ENCODE assay signal across 12 cellular contexts in the genomic region with DNA sequence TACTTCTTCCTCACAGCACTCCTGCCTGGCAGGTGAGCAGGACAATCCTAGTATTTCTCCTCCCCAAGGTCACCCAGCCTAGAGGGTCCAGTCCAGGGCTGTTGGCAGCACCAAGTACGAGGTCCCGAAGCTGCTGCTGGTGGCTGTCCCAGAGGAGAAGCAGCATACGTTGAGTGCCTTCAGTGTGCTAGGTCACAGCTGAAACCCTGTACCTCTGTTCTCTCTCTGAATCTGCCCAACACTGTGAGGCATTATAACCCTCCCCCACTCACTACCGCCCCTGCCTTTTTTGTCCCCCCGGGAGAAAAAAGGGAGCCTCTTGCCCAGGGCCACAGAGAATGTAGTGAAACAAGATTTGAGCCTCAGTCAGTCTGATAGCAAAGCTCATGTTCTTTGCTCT. TPM values are rescaled to one million over a fixed set of nuclear protein-coding genes. Genes with fewer than 3 reads are reported as not detected.
DNase-seq lines count a peak whose midpoint lies in the region; TF ChIP-seq lines count a peak whose summit lies in the region.
"Had no signal": no experiment of that assay in that cellular context is flagged by ENCODE, and none has a peak within 500 bp of the region (broad histone marks: within the 10 kb centered on the region; RNA-seq: fewer than 3 reads in every experiment).

No MANE protein-coding gene starts in this region.

- H3K4me2 ChIP-seq in OCI-LY1 (ENCODE audit: low read length) = peak overlapping the region; percentile 69

- H3K27ac ChIP-seq in CD4-positive, alpha-beta memory T cell (ENCODE audit: low read depth, low read length) = peak overlapping the region; percentile 98
- H3K27ac ChIP-seq in OCI-LY1 (ENCODE audit: low read depth, low read length, poor library complexity, severe bottlenecking) = peak overlapping the region; percentile 97

- H3K9me2 ChIP-seq in OCI-LY1 (ENCODE audit: low read depth, low read length) = no peaks in the 10 kb centered on the region

- no peaks in the 10 kb centered on the region for H3K36me3 ChIP-seq in CD4-positive, alpha-beta memory T cell (ENCODE audit: insufficient read depth, low read length)
- H3K36me3 ChIP-seq in OCI-LY1 (ENCODE audit: insufficient read depth, low read length) = peaks cover 21% of the 10 kb centered on the region

- CTCF ChIA-PET in CD4-positive, alpha-beta memory T cell (lab: Charles Lee; ENCODE audit: partially characterized antibody) = interaction anchor here (1.1 to 8.1 kb wide), 4 partner anchors 9 to 109 kb away, joined by 3 to 67 read pairs (median 26); no protein-coding TSS in a partner anchor

- H3K27me3 Mint-ChIP-seq in CD4-positive, alpha-beta memory T cell = no peaks in the 10 kb centered on the region
- H3K27me3 Mint-ChIP-seq in dendritic cell treated with granulocyte-macrophage colony-stimulating factor and Interleukin-4, amounts not matched to agents 40 ng/mL and 50 ng/mL, for 4 days = no peaks in the 10 kb centered on the region
- no peaks in the 10 kb centered on the region for H3K27me3 Mint-ChIP-seq in osteocyte (ENCODE audit: unreplicated experiment)

- H4K20me1 ChIP-seq in OCI-LY1 (ENCODE audit: insufficient read depth, low read length) = no peaks in the 10 kb centered on the region

- peak overlapping the region; percentile 97 to 100 (median 99) for H3K27ac Mint-ChIP-seq in CD4-positive, alpha-beta memory T cell
- H3K27ac Mint-ChIP-seq in dendritic cell treated with granulocyte-macrophage colony-stimulating factor and Interleukin-4, amounts not matched to agents 40 ng/mL and 50 ng/mL, for 4 days = peak overlapping the region; percentile 44
- H3K27ac Mint-ChIP-seq in osteocyte (ENCODE audit: unreplicated experiment) = peak overlapping the region; percentile 43

- no peaks in the 10 kb centered on the region for H3K27me3 ChIP-seq in CD4-positive, alpha-beta memory T cell (ENCODE audit: insufficient read depth, low read length)
- H3K27me3 ChIP-seq in OCI-LY1 (ENCODE audit: insufficient read depth, low read length) = no peaks in the 10 kb centered on the region

- peaks cover 2% of the 10 kb centered on the region; the same call in 1 of the 2 replicates for H3F3A ChIP-seq in OCI-LY1 (ENCODE audit: insufficient read depth, low read length)

- no peak overlapping the region for H2AFZ ChIP-seq in OCI-LY1 (ENCODE audit: low read length)

- H3K4me1 ChIP-seq in CD4-positive, alpha-beta memory T cell (ENCODE audit: insufficient read depth, low read length) = peaks cover 82% of the 10 kb centered on the region
- H3K4me1 ChIP-seq in OCI-LY1 (ENCODE audit: insufficient read depth, low read length, severe bottlenecking) = peaks cover 90% of the 10 kb centered on the region

- H3K4me3 Mint-ChIP-seq in CD4-positive, alpha-beta memory T cell = peak overlapping the region; percentile 90 to 97 (median 95)
- no peak overlapping the region for H3K4me3 Mint-ChIP-seq in dendritic cell treated with granulocyte-macrophage colony-stimulating factor and Interleukin-4, amounts not matched to agents 40 ng/mL and 50 ng/mL, for 4 days
- no peak overlapping the region for H3K4me3 Mint-ChIP-seq in osteocyte (ENCODE audit: unreplicated experiment)

- intact Hi-C loops in CD4-positive, alpha-beta memory T cell (cut with micrococcal nuclease) = loop anchor here (5.0 kb wide), 1 partner anchor 108 kb away; no protein-coding TSS in a partner anchor
- intact Hi-C loops in dendritic cell treated with granulocyte-macrophage colony-stimulating factor and Interleukin-4, amounts not matched to agents 40 ng/mL and 50 ng/mL, for 4 days (cut with micrococcal nuclease) = no loop called here

- H3K9ac ChIP-seq in OCI-LY1 (ENCODE audit: low read length) = peak overlapping the region; percentile 88

- H3K9me3 ChIP-seq in CD4-positive, alpha-beta memory T cell (ENCODE audit: control insufficient read depth in 1 of 2, low read length in 2 of 2) = no peaks in the 10 kb centered on the region
- no peaks in the 10 kb centered on the region for H3K9me3 ChIP-seq in OCI-LY1 (ENCODE audit: low read length)

- peaks cover 85% of the 10 kb centered on the region for H3K79me2 ChIP-seq in OCI-LY1 (ENCODE audit: insufficient read depth, low read length)

- DNase-seq in CD4-positive, alpha-beta memory T cell = peak in 1 of 5 donors; percentile 39
- no peak for DNase-seq in osteocyte (ENCODE audit: extremely low spot score, unreplicated experiment)
- no peak for DNase-seq in NCI-H510A (lab: John Stamatoyannopoulos, UW)
- DNase-seq in GOT3 (lab: John Stamatoyannopoulos, UW) = no peak
- no peak for DNase-seq in retina
- no peak for DNase-seq in germinal center (ENCODE audit: low spot score)
- DNase-seq: COR-L47, hippocampal formation, midbrain, NCI-H2029 had no signal

- H3K9me3 Mint-ChIP-seq in CD4-positive, alpha-beta memory T cell = no peaks in the 10 kb centered on the region
- no peaks in the 10 kb centered on the region for H3K9me3 Mint-ChIP-seq in dendritic cell treated with granulocyte-macrophage colony-stimulating factor and Interleukin-4, amounts not matched to agents 40 ng/mL and 50 ng/mL, for 4 days
- H3K9me3 Mint-ChIP-seq in osteocyte (ENCODE audit: unreplicated experiment) = no peaks in the 10 kb centered on the region

- POLR2A ChIA-PET in CD4-positive, alpha-beta memory T cell (lab: Charles Lee; ENCODE audit: partially characterized antibody) = interaction anchor here (1.0 to 20.4 kb wide), 16 partner anchors 11 to 134 kb away, joined by 4 to 1038 read pairs (median 11); no protein-coding TSS in a partner anchor

- peaks cover 65 to 97% (median 74%) of the 10 kb centered on the region in 4 donors for H3K4me1 Mint-ChIP-seq in CD4-positive, alpha-beta memory T cell
- H3K4me1 Mint-ChIP-seq in dendritic cell treated with granulocyte-macrophage colony-stimulating factor and Interleukin-4, amounts not matched to agents 40 ng/mL and 50 ng/mL, for 4 days (ENCODE audit: low read depth) = peaks cover 68% of the 10 kb centered on the region
- H3K4me1 Mint-ChIP-seq in osteocyte (ENCODE audit: unreplicated experiment) = peaks cover 38% of the 10 kb centered on the region

- peaks cover 44 to 57% of the 10 kb centered on the region in 2 donors for H3K36me3 Mint-ChIP-seq in CD4-positive, alpha-beta memory T cell
- peaks cover 73% of the 10 kb centered on the region for H3K36me3 Mint-ChIP-seq in dendritic cell treated with granulocyte-macrophage colony-stimulating factor and Interleukin-4, amounts not matched to agents 40 ng/mL and 50 ng/mL, for 4 days (ENCODE audit: low read depth)
- peaks cover 5% of the 10 kb centered on the region for H3K36me3 Mint-ChIP-seq in osteocyte (ENCODE audit: unreplicated experiment)

- peak overlapping the region; percentile 58 to 97 for H3K4me3 ChIP-seq in CD4-positive, alpha-beta memory T cell (ENCODE audit: low read length in 2 of 2)
- peak overlapping the region; percentile 69 for H3K4me3 ChIP-seq in OCI-LY1 (ENCODE audit: low read depth, low read length, poor library complexity, severe bottlenecking)

- no peak for TF ChIP-seq CTCF in OCI-LY1 (IDR thresholded peaks at IDR 0.05; ENCODE audit: low read length)
- no peak for TF ChIP-seq CTCF in osteocyte (IDR thresholded peaks at IDR 0.05)

RNA-seq across cellular contexts. Expression of a gene that starts 53.4 kb away (rescaled TPM):
- total RNA-seq in CD4-positive, alpha-beta memory T cell = 100 to 1,000 TPM; 584 to 620 TPM
- polyA plus RNA-seq in CD4-positive, alpha-beta memory T cell = 100 to 1,000 TPM; 273 to 278 TPM
- total RNA-seq in osteocyte = 115 and 116 TPM in 2 replicates

Comparison
In these comparisons a context has a peak if more than half of its experiments do, and no peak if none do; other contexts are left out.
1. H3K27ac Mint-ChIP-seq: peak in every context shown above with its lines; median percentile 99 in CD4-positive, alpha-beta memory T cell; 44 in dendritic cell treated with granulocyte-macrophage colony-stimulating factor and Interleukin-4, amounts not matched to agents 40 ng/mL and 50 ng/mL, for 4 days; 43 in osteocyte.
2. H3K4me3 Mint-ChIP-seq: peak in CD4-positive, alpha-beta memory T cell (8 of 8); none in dendritic cell treated with granulocyte-macrophage colony-stimulating factor and Interleukin-4, amounts not matched to agents 40 ng/mL and 50 ng/mL, for 4 days (single experiment) and osteocyte (single experiment).